In the genomic region with DNA sequence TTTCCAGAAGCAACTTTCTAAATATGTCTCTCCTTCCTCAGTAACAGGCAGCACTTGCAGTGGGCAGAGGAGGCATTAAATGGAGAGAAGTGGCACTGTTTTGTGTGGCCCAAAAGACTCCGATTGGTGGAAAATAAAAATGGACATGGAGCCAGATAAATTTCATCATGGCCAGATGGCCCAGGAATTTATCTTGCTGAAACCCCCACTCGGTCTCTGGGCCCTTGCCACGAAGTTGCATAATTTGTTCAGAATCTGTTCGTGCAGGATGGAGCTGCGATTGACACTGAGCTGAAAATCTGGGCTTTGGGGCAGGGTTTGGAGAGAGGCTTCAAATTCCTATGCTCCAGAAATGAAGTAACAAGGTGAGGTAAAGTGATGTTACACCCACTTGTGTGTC, we compare ENCODE assay signal across 11 cellular contexts.
DNase-seq lines count a peak whose midpoint lies in the region; ATAC-seq and TF ChIP-seq lines count a peak whose summit lies in the region.
"Had no signal": no experiment of that assay in that cellular context is flagged by ENCODE, and none has a peak within 500 bp of the region (broad histone marks: within the 10 kb centered on the region; RNA-seq: fewer than 3 reads in every experiment).

No MANE protein-coding gene starts in this region.

- ATAC-seq in HG03439 (IDR thresholded peaks at IDR 0.05; ENCODE audit: unreplicated experiment) (no peak), HG02798 (IDR thresholded peaks at IDR 0.05; ENCODE audit: poor library complexity, unreplicated experiment) (no peak)

- peaks cover 1% of the 10 kb centered on the region for H3K4me1 Mint-ChIP-seq in T-helper 2 cell treated with Interferon-gamma antibody and Interleukin-4, amounts not matched to agents 5 μg/mL and 100 μg/mL, for 36 hours (ENCODE audit: low read depth)

- no peaks in the 10 kb centered on the region for H3K27me3 ChIP-seq in BE2C

- peaks cover 13% of the 10 kb centered on the region for H3K9me3 Mint-ChIP-seq in T-helper 2 cell treated with Interferon-gamma antibody and Interleukin-4, amounts not matched to agents 5 μg/mL and 100 μg/mL, for 36 hours

- H3K36me3 Mint-ChIP-seq in T-helper 2 cell treated with Interferon-gamma antibody and Interleukin-4, amounts not matched to agents 5 μg/mL and 100 μg/mL, for 36 hours (ENCODE audit: low read depth) = no peaks in the 10 kb centered on the region
- H3K36me3 Mint-ChIP-seq: type B pancreatic cell had no signal

- no peak overlapping the region for H3K27ac Mint-ChIP-seq in T-helper 2 cell treated with Interferon-gamma antibody and Interleukin-4, amounts not matched to agents 5 μg/mL and 100 μg/mL, for 36 hours
- H3K27ac Mint-ChIP-seq: activated naive CD8-positive, alpha-beta T cell; type B pancreatic cell had no signal

- no peaks in the 10 kb centered on the region for H3K4me1 ChIP-seq in BE2C

- TF ChIP-seq CTCF in BE2C (IDR thresholded peaks at IDR 0.05; ENCODE audit: low read depth, low read length) = no peak

- DNase-seq in AG08396 (ENCODE audit: low spot score) (peak; percentile 33), NCI-H446 treated with DMSO at 0.1 percent for 48 hours (lab: John Stamatoyannopoulos, UW) (peak; percentile 67), fibroblast of gingiva (ENCODE audit: low read depth) (peak; percentile 61), occipital lobe (lab: John Stamatoyannopoulos, UW) (peak; percentile 42), BE2C (no peak)
- DNase-seq in T-helper 2 cell treated with Interferon-gamma antibody and Interleukin-4, amounts not matched to agents 5 μg/mL and 100 μg/mL, for 36 hours (ENCODE audit: low spot score) = no peak
- DNase-seq: effector memory CD4-positive, alpha-beta T cell had no signal

- no peaks in the 10 kb centered on the region for H3K9me3 ChIP-seq in BE2C

- H3K4me3 Mint-ChIP-seq in T-helper 2 cell treated with Interferon-gamma antibody and Interleukin-4, amounts not matched to agents 5 μg/mL and 100 μg/mL, for 36 hours = no peak overlapping the region
- H3K4me3 Mint-ChIP-seq: activated naive CD8-positive, alpha-beta T cell; type B pancreatic cell had no signal

- no peaks in the 10 kb centered on the region for H3K36me3 ChIP-seq in BE2C

- H3K4me3 ChIP-seq in BE2C (ENCODE audit: low read depth, low read length) = no peak overlapping the region

- no peaks in the 10 kb centered on the region for H3K27me3 Mint-ChIP-seq in T-helper 2 cell treated with Interferon-gamma antibody and Interleukin-4, amounts not matched to agents 5 μg/mL and 100 μg/mL, for 36 hours (ENCODE audit: low read depth)
- H3K27me3 Mint-ChIP-seq: type B pancreatic cell had no signal

Comparison
In these comparisons a context has a peak if more than half of its experiments do, and no peak if none do; other contexts are left out.
1. DNase-seq: peak in AG08396 (single experiment), NCI-H446 treated with DMSO at 0.1 percent for 48 hours (single experiment), fibroblast of gingiva (single experiment) and occipital lobe (single experiment); none in BE2C (single experiment) and T-helper 2 cell treated with Interferon-gamma antibody and Interleukin-4, amounts not matched to agents 5 μg/mL and 100 μg/mL, for 36 hours (single experiment).